22 cellular contexts compared by ENCODE assay signal in the genomic region with DNA sequence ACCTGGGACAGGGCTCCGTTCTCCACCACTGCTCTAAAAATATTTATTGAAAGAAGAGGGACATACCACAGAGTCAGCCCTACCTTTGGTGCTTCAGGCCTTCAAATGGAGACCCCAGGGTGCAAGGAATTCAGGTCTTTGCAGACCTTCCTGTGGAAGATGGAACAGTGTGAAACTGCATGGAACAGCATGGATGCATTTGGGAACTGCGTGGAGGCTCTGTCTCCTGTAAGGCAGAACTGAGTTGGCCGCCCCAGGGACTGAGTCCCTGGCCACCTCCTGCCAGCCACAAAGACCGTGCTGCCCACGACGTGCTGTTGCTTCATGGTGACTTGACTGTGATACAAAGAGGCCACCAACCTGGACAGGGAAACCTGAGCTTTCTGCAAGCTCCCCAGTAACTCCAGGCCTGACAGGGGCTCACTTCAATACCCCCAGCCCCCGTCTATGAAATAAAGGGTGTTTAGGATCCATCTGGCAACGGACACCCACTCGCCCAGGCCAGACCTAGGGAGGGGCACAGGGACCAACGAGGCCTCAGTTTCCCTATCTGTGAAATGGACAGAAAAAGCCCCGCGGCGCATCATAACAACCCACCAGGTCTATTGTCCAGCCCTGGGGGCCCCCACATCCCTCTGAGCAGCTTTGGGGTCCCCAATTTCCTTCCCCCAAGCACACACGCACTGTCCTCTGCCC. TPM values are rescaled to one million over a fixed set of nuclear protein-coding genes. Genes with fewer than 3 reads are reported as not detected.
DNase-seq lines count a peak whose midpoint lies in the region; ATAC-seq and TF ChIP-seq lines count a peak whose summit lies in the region.
"Had no signal": no experiment of that assay in that cellular context is flagged by ENCODE, and none has a peak within 500 bp of the region (broad histone marks: within the 10 kb centered on the region; RNA-seq: fewer than 3 reads in every experiment).

No MANE protein-coding gene starts in this region.

- H3K79me2 ChIP-seq in mesendoderm (ENCODE audit: control insufficient read depth, insufficient read depth, low read length): no peaks in the 10 kb centered on the region

- no peak overlapping the region for H2AK5ac ChIP-seq in mesendoderm (ENCODE audit: low read length)

- H3K36me3 ChIP-seq in mesendoderm (ENCODE audit: control insufficient read depth, insufficient read depth, low read length): no peaks in the 10 kb centered on the region
- H3K36me3 ChIP-seq: brain microvascular endothelial cell, heart left ventricle, neutrophil, prostate gland, thoracic aorta, vagina had no signal

- ATAC-seq in activated T-cell treated with anti-CD3 and anti-CD28 coated beads, Interleukin-2, amount 50 U/mL, for 72 hours (replicated peaks in 1 of 2): no peak
- ATAC-seq in central memory CD8-positive, alpha-beta T cell (replicated peaks; ENCODE audit: extremely low read depth, poor library complexity, severe bottlenecking): no peak
- no peak for ATAC-seq in HG02852 (IDR thresholded peaks at IDR 0.05; ENCODE audit: unreplicated experiment)
- ATAC-seq in GM21723 (IDR thresholded peaks at IDR 0.05; ENCODE audit: unreplicated experiment): no peak
- ATAC-seq: A549, esophagus mucosa, heart left ventricle had no signal

- H3K4me2 ChIP-seq in mesendoderm (ENCODE audit: low read length): no peak overlapping the region
- H3K4me2 ChIP-seq: A549, SK-N-SH had no signal

- no peaks in the 10 kb centered on the region for H3K4me1 ChIP-seq in mesendoderm (ENCODE audit: control insufficient read depth, low read depth, low read length)
- H3K4me1 ChIP-seq: prostate gland had no signal

- H2BK15ac ChIP-seq in mesendoderm (replicated peaks; ENCODE audit: low read depth): no peak overlapping the region

- H2BK120ac ChIP-seq in mesendoderm (ENCODE audit: low read depth, low read length): no peak overlapping the region

- H3K9me3 Mint-ChIP-seq in activated T-cell treated with anti-CD3 and anti-CD28 coated beads, Interleukin-2, amount 50 U/mL, for 24 hours: no peaks in the 10 kb centered on the region
- H3K9me3 Mint-ChIP-seq in activated T-cell treated with anti-CD3 and anti-CD28 coated beads, Interleukin-2, amount 50 U/mL, for 72 hours: no peaks in the 10 kb centered on the region
- H3K9me3 Mint-ChIP-seq in IgD-negative memory B cell (no peaks in the 10 kb centered on the region), progenitor cell of endocrine pancreas (ENCODE audit: low read depth) (peaks cover 3% of the 10 kb centered on the region)
- H3K9me3 Mint-ChIP-seq in central memory CD8-positive, alpha-beta T cell: no peaks in the 10 kb centered on the region

- H4K8ac ChIP-seq in mesendoderm (ENCODE audit: low read depth, low read length): no peak overlapping the region

- no peaks in the 10 kb centered on the region for H3K79me1 ChIP-seq in mesendoderm (ENCODE audit: low read length)

- H3K4me3 Mint-ChIP-seq in activated T-cell treated with anti-CD3 and anti-CD28 coated beads, Interleukin-2, amount 50 U/mL, for 24 hours: no peak overlapping the region
- H3K4me3 Mint-ChIP-seq in activated T-cell treated with anti-CD3 and anti-CD28 coated beads, Interleukin-2, amount 50 U/mL, for 72 hours: peak overlapping the region in 1 of 2 donors; percentile 19
- H3K4me3 Mint-ChIP-seq in IgD-negative memory B cell (no peak overlapping the region), progenitor cell of endocrine pancreas (ENCODE audit: low read depth) (no peak overlapping the region)
- peak overlapping the region; percentile 55 for H3K4me3 Mint-ChIP-seq in central memory CD8-positive, alpha-beta T cell

- peaks cover 17% of the 10 kb centered on the region for H3K27me3 Mint-ChIP-seq in activated T-cell treated with anti-CD3 and anti-CD28 coated beads, Interleukin-2, amount 50 U/mL, for 24 hours
- H3K27me3 Mint-ChIP-seq in activated T-cell treated with anti-CD3 and anti-CD28 coated beads, Interleukin-2, amount 50 U/mL, for 72 hours (ENCODE audit: low read depth): peaks cover 37% of the 10 kb centered on the region
- H3K27me3 Mint-ChIP-seq in IgD-negative memory B cell (no peaks in the 10 kb centered on the region), progenitor cell of endocrine pancreas (peaks cover 7% of the 10 kb centered on the region)
- no peaks in the 10 kb centered on the region for H3K27me3 Mint-ChIP-seq in central memory CD8-positive, alpha-beta T cell

- TF ChIP-seq CTCF in progenitor cell of endocrine pancreas (IDR thresholded peaks at IDR 0.05; ENCODE audit: unreplicated experiment): no peak

- H3K27ac Mint-ChIP-seq in activated T-cell treated with anti-CD3 and anti-CD28 coated beads, Interleukin-2, amount 50 U/mL, for 24 hours: peak overlapping the region; percentile 51
- H3K27ac Mint-ChIP-seq in activated T-cell treated with anti-CD3 and anti-CD28 coated beads, Interleukin-2, amount 50 U/mL, for 72 hours: no peak overlapping the region
- peak overlapping the region; percentile 64 to 93 (median 74) for H3K27ac Mint-ChIP-seq in IgD-negative memory B cell
- peak overlapping the region; percentile 89 for H3K27ac Mint-ChIP-seq in central memory CD8-positive, alpha-beta T cell (ENCODE audit: low read depth)
- peak overlapping the region; percentile 71 for H3K27ac Mint-ChIP-seq in progenitor cell of endocrine pancreas

- no CpG with 5 or more reads among the region's 14 CpGs for WGBS in mesendoderm (ENCODE audit: extremely low coverage, insufficient coverage, low lambda C conversion rate)

- no peaks in the 10 kb centered on the region for H3K36me3 Mint-ChIP-seq in activated T-cell treated with anti-CD3 and anti-CD28 coated beads, Interleukin-2, amount 50 U/mL, for 24 hours (ENCODE audit: low read depth)
- H3K36me3 Mint-ChIP-seq in activated T-cell treated with anti-CD3 and anti-CD28 coated beads, Interleukin-2, amount 50 U/mL, for 72 hours (ENCODE audit: insufficient read depth in 2 of 2): peaks cover 0 to 1% of the 10 kb centered on the region in 2 donors
- H3K36me3 Mint-ChIP-seq in IgD-negative memory B cell (no peaks in the 10 kb centered on the region), progenitor cell of endocrine pancreas (ENCODE audit: insufficient read depth) (no peaks in the 10 kb centered on the region)
- H3K36me3 Mint-ChIP-seq in central memory CD8-positive, alpha-beta T cell (ENCODE audit: insufficient read depth): peaks cover 2% of the 10 kb centered on the region

- peaks cover 46% of the 10 kb centered on the region for H3K4me1 Mint-ChIP-seq in activated T-cell treated with anti-CD3 and anti-CD28 coated beads, Interleukin-2, amount 50 U/mL, for 24 hours (ENCODE audit: low read depth)
- H3K4me1 Mint-ChIP-seq in activated T-cell treated with anti-CD3 and anti-CD28 coated beads, Interleukin-2, amount 50 U/mL, for 72 hours (ENCODE audit: low read depth): peaks cover 62% of the 10 kb centered on the region
- H3K4me1 Mint-ChIP-seq in IgD-negative memory B cell (peaks cover 26 to 30% (median 28%) of the 10 kb centered on the region in 3 donors), progenitor cell of endocrine pancreas (ENCODE audit: low read depth) (peaks cover 20% of the 10 kb centered on the region)
- H3K4me1 Mint-ChIP-seq in central memory CD8-positive, alpha-beta T cell: peaks cover 50% of the 10 kb centered on the region

- H3K27ac ChIP-seq in mesendoderm (ENCODE audit: low read depth, low read length): no peak overlapping the region
- H3K27ac ChIP-seq: A549, brain microvascular endothelial cell, neutrophil, prostate gland, thoracic aorta, vagina had no signal

- H3K23ac ChIP-seq in mesendoderm (ENCODE audit: low read length): no peak overlapping the region

- H3K27me3 ChIP-seq in mesendoderm (ENCODE audit: insufficient read depth, low read length, poor library complexity): no peaks in the 10 kb centered on the region
- H3K27me3 ChIP-seq: brain microvascular endothelial cell, heart left ventricle, vagina had no signal

- DNase-seq in activated T-cell treated with anti-CD3 and anti-CD28 coated beads, Interleukin-2, amount 50 U/mL, for 24 hours: no peak
- no peak for DNase-seq in activated T-cell treated with anti-CD3 and anti-CD28 coated beads, Interleukin-2, amount 50 U/mL, for 72 hours
- DNase-seq in central memory CD8-positive, alpha-beta T cell (ENCODE audit: low spot score in 2 of 2): no peak
- no peak for DNase-seq in progenitor cell of endocrine pancreas (ENCODE audit: low spot score, unreplicated experiment)
- DNase-seq in mesendoderm: no peak
- DNase-seq: AML-193, brain microvascular endothelial cell, foreskin fibroblast, H7, NCI-H510A, SK-N-SH had no signal

- H3K18ac ChIP-seq in mesendoderm (ENCODE audit: low read length): no peak overlapping the region

- H3K4me3 ChIP-seq in mesendoderm (ENCODE audit: low read length): no peak overlapping the region
- H3K4me3 ChIP-seq: A549, heart left ventricle, lung, prostate gland, thoracic aorta, vagina had no signal

- H3K56ac ChIP-seq in mesendoderm (ENCODE audit: low read length): no peak overlapping the region

- H2BK5ac ChIP-seq in mesendoderm (ENCODE audit: low read length): no peak overlapping the region

- H4K5ac ChIP-seq in mesendoderm (ENCODE audit: low read length): no peak overlapping the region

- no peak overlapping the region for H3K9ac ChIP-seq in mesendoderm (ENCODE audit: low read length)
- H3K9ac ChIP-seq: SK-N-SH had no signal

- no peak overlapping the region for H3K4ac ChIP-seq in mesendoderm (ENCODE audit: low read depth, low read length)

RNA-seq across cellular contexts. Expression of gene KLF2, which starts 58.6 kb away (rescaled TPM):
- under 1 TPM; 0.36 to 0.76 TPM for total RNA-seq in activated T-cell treated with anti-CD3 and anti-CD28 coated beads, Interleukin-2, amount 50 U/mL, for 72 hours
- 199 TPM for polyA plus RNA-seq in IgD-negative memory B cell
- 2.7 TPM in 2 replicates for total RNA-seq in progenitor cell of endocrine pancreas
- 0.87 TPM for polyA plus RNA-seq in mesendoderm (2013, experiment 1 of 2)
- 0.88 TPM for polyA plus RNA-seq in mesendoderm (2013, experiment 2 of 2)
- total RNA-seq: H7 had no signal
